Comparison of ENCODE assay signal across 28 cellular contexts in genomic region chr7:128158370-128158769, GRCh38.
"Had no signal": no experiment of that assay in that cellular context is flagged by ENCODE, and none has a peak within 500 bp of the region (broad histone marks: within the 10 kb centered on the region; RNA-seq: fewer than 3 reads in every experiment).

No MANE protein-coding gene starts in this region.

- H3K27ac Mint-ChIP-seq: activated CD4-positive, alpha-beta memory T cell treated with anti-CD3 and anti-CD28 coated beads for 36 hours; activated CD4-positive, alpha-beta T cell treated with anti-CD3 and anti-CD28 coated beads for 36 hours; activated CD4-positive, alpha-beta T cell treated with anti-CD3 and anti-CD28 coated beads, Interleukin-2, amount 10 ng/mL, durations not matched to agents 24 days and 14 days; activated CD8-positive, alpha-beta memory T cell treated with anti-CD3 and anti-CD28 coated beads, Interleukin-2, amount 10 ng/mL, durations not matched to agents 7 days and 5 days; activated CD8-positive, alpha-beta T cell treated with anti-CD3 and anti-CD28 coated beads, Interleukin-2, amount 10 ng/mL, durations not matched to agents 7 days and 5 days; activated naive CD8-positive, alpha-beta T cell; activated T-helper 1 cell treated with anti-CD3 and anti-CD28 coated beads, Interleukin-12 subunit alpha, Interleukin-12 subunit beta, Interleukin-2, Interleukin-4 antibody, amounts not matched to agents 30 ng/mL and 10 ng/mL and 1 ng/mL, durations not matched to agents 14 hours and 24 hours and 36 hours; activated T-helper 2 cell treated with anti-CD3 and anti-CD28 coated beads, Interferon-gamma antibody, Interleukin-2, Interleukin-4, amounts not matched to agents 10 μg/mL and 5 μg/mL and 100 μg/mL, durations not matched to agents 14 hours and 24 hours and 36 hours; effector memory CD8-positive, alpha-beta T cell had no signal

- DNase-seq: activated CD4-positive, alpha-beta memory T cell treated with anti-CD3 and anti-CD28 coated beads for 36 hours; activated CD4-positive, alpha-beta T cell treated with anti-CD3 and anti-CD28 coated beads for 36 hours; activated CD4-positive, alpha-beta T cell treated with anti-CD3 and anti-CD28 coated beads, Interleukin-2, amount 10 ng/mL, durations not matched to agents 24 days and 14 days; activated CD4-positive, CD25-positive, alpha-beta regulatory T cell; activated CD4-positive, CD25-positive, alpha-beta regulatory T cell treated with anti-CD3 and anti-CD28 coated beads, Interleukin-2, amount 50 U/mL, for 72 hours; activated CD8-positive, alpha-beta memory T cell treated with anti-CD3 and anti-CD28 coated beads, Interleukin-2, amount 10 ng/mL, durations not matched to agents 7 days and 5 days; activated CD8-positive, alpha-beta memory T cell treated with anti-CD3 and anti-CD28 coated beads, Interleukin-2, amount 50 U/mL, for 4 hours; activated CD8-positive, alpha-beta T cell treated with anti-CD3 and anti-CD28 coated beads, Interleukin-2, amount 10 ng/mL, durations not matched to agents 7 days and 5 days; activated gamma-delta T cell treated with Interleukin-2 at 50 U/mL for 16 hours; activated naive CD4-positive, alpha-beta T cell treated with anti-CD3 and anti-CD28 coated beads, Interleukin-2, amount 50 U/mL, for 16 hours; activated naive CD4-positive, alpha-beta T cell treated with Interleukin-2 at 50 U/mL for 16 hours; activated T-cell treated with anti-CD3 and anti-CD28 coated beads, Interleukin-2, amount 50 U/mL, for 1 hour; activated T-cell treated with anti-CD3 and anti-CD28 coated beads, Interleukin-2, amount 50 U/mL, for 48 hours; amniotic stem cell; brain microvascular endothelial cell; cortex of kidney; dermis blood vessel endothelial cell; effector CD4-positive, alpha-beta T cell; effector memory CD8-positive, alpha-beta T cell; esophagus squamous epithelium; foreskin melanocyte; T-helper 2 cell had no signal

- H3K36me3 Mint-ChIP-seq: activated CD4-positive, alpha-beta memory T cell treated with anti-CD3 and anti-CD28 coated beads for 36 hours; activated CD8-positive, alpha-beta memory T cell treated with anti-CD3 and anti-CD28 coated beads, Interleukin-2, amount 10 ng/mL, durations not matched to agents 7 days and 5 days; activated naive CD8-positive, alpha-beta T cell had no signal

- H3K27ac ChIP-seq: brain microvascular endothelial cell, epithelial cell of prostate, esophagus squamous epithelium, gastroesophageal sphincter had no signal

- H3K4me1 ChIP-seq: esophagus squamous epithelium, gastroesophageal sphincter had no signal

- H3K9me3 Mint-ChIP-seq: activated CD4-positive, alpha-beta memory T cell treated with anti-CD3 and anti-CD28 coated beads for 36 hours; activated CD4-positive, alpha-beta T cell treated with anti-CD3 and anti-CD28 coated beads, Interleukin-2, amount 10 ng/mL, durations not matched to agents 24 days and 14 days; activated T-helper 1 cell treated with anti-CD3 and anti-CD28 coated beads, Interleukin-12 subunit alpha, Interleukin-12 subunit beta, Interleukin-2, Interleukin-4 antibody, amounts not matched to agents 30 ng/mL and 10 ng/mL and 1 ng/mL, durations not matched to agents 14 hours and 24 hours and 36 hours; activated T-helper 2 cell treated with anti-CD3 and anti-CD28 coated beads, Interferon-gamma antibody, Interleukin-2, Interleukin-4, amounts not matched to agents 10 μg/mL and 5 μg/mL and 100 μg/mL, durations not matched to agents 14 hours and 24 hours and 36 hours; central memory CD8-positive, alpha-beta T cell; effector memory CD8-positive, alpha-beta T cell had no signal

- H3K4me3 Mint-ChIP-seq: activated CD4-positive, alpha-beta memory T cell treated with anti-CD3 and anti-CD28 coated beads for 36 hours; activated CD4-positive, alpha-beta T cell treated with anti-CD3 and anti-CD28 coated beads for 36 hours; activated CD4-positive, alpha-beta T cell treated with anti-CD3 and anti-CD28 coated beads, Interleukin-2, amount 10 ng/mL, durations not matched to agents 24 days and 14 days; activated CD8-positive, alpha-beta memory T cell treated with anti-CD3 and anti-CD28 coated beads, Interleukin-2, amount 10 ng/mL, durations not matched to agents 7 days and 5 days; activated CD8-positive, alpha-beta T cell treated with anti-CD3 and anti-CD28 coated beads, Interleukin-2, amount 10 ng/mL, durations not matched to agents 7 days and 5 days; activated naive CD8-positive, alpha-beta T cell; activated T-helper 1 cell treated with anti-CD3 and anti-CD28 coated beads, Interleukin-12 subunit alpha, Interleukin-12 subunit beta, Interleukin-2, Interleukin-4 antibody, amounts not matched to agents 30 ng/mL and 10 ng/mL and 1 ng/mL, durations not matched to agents 14 hours and 24 hours and 36 hours; central memory CD8-positive, alpha-beta T cell; effector memory CD8-positive, alpha-beta T cell had no signal

- H3K9me3 ChIP-seq: esophagus squamous epithelium, gastroesophageal sphincter had no signal

- H3K4me3 ChIP-seq: esophagus squamous epithelium, gastroesophageal sphincter had no signal

- H3K36me3 ChIP-seq: brain microvascular endothelial cell, esophagus squamous epithelium, gastroesophageal sphincter had no signal

- ATAC-seq: activated CD4-positive, alpha-beta T cell treated with anti-CD3 and anti-CD28 coated beads for 36 hours; activated CD8-positive, alpha-beta memory T cell treated with anti-CD3 and anti-CD28 coated beads, Interleukin-2, amount 10 ng/mL, durations not matched to agents 7 days and 5 days; activated CD8-positive, alpha-beta T cell treated with anti-CD3 and anti-CD28 coated beads, Interleukin-2, amount 10 ng/mL, durations not matched to agents 7 days and 5 days; effector memory CD8-positive, alpha-beta T cell; gastroesophageal sphincter had no signal

- H3K4me1 Mint-ChIP-seq: activated CD4-positive, alpha-beta T cell treated with anti-CD3 and anti-CD28 coated beads for 36 hours; activated CD4-positive, alpha-beta T cell treated with anti-CD3 and anti-CD28 coated beads, Interleukin-2, amount 10 ng/mL, durations not matched to agents 24 days and 14 days; central memory CD8-positive, alpha-beta T cell had no signal
